In genomic region chr4:138766332-138766731, GRCh38 we compare ENCODE assay signal across 2 cellular contexts.
TF ChIP-seq lines count a peak whose summit lies in the region.

No MANE protein-coding gene starts in this region.

TF ChIP-seq in IMR-90, 13 proteins besides CTCF, POLR2A, EP300 and RAD21:
- TF ChIP-seq MXI1 (IDR thresholded peaks at IDR 0.05; ENCODE audit: borderline replicate concordance, low read depth, low read length) (no peak), FOS (IDR thresholded peaks at IDR 0.05; ENCODE audit: low read depth, low read length) (no peak), RFX5 (IDR thresholded peaks at IDR 0.05; ENCODE audit: low read depth, low read length) (no peak), CHD1 (IDR thresholded peaks at IDR 0.05; ENCODE audit: low read depth, low read length) (no peak), USF2 (IDR thresholded peaks at IDR 0.05; ENCODE audit: low read depth, low read length) (no peak), MAFK (IDR thresholded peaks at IDR 0.05; ENCODE audit: low read depth, low read length) (no peak), MAZ (IDR thresholded peaks at IDR 0.05; ENCODE audit: borderline replicate concordance, low read depth, low read length) (no peak), SMC3 (IDR thresholded peaks at IDR 0.05; ENCODE audit: low read depth, low read length) (no peak), ELK1 (IDR thresholded peaks at IDR 0.05; ENCODE audit: borderline replicate concordance, low read depth, low read length) (no peak), BHLHE40 (IDR thresholded peaks at IDR 0.05; ENCODE audit: low read depth, low read length) (no peak), RCOR1 (IDR thresholded peaks at IDR 0.05; ENCODE audit: insufficient replicate concordance, low read length) (no peak), CEBPB (IDR thresholded peaks at IDR 0.05; ENCODE audit: low read depth, low read length) (no peak), NFE2L2 (IDR thresholded peaks at IDR 0.05; ENCODE audit: low read depth, low read length) (no peak)

TF ChIP-seq in K562, 482 proteins besides CTCF, POLR2A, EP300 and RAD21:
- TF ChIP-seq NCOA4 (IDR thresholded peaks at IDR 0.05; ENCODE audit: partially characterized antibody), result no peak
- TF ChIP-seq MGA (IDR thresholded peaks at IDR 0.05), result peak; percentile 47
- TF ChIP-seq E2F6 (IDR thresholded peaks at IDR 0.05; ENCODE audit: borderline replicate concordance in 1 of 2, extremely low read depth in 1 of 2, insufficient read depth in 1 of 2, insufficient read length in 1 of 2, low read depth in 1 of 2, low read length in 1 of 2, poor library complexity in 1 of 2, severe bottlenecking in 1 of 2), result peak in 1 of 2 experiments; percentile 42
- TF ChIP-seq MAX (CRISPR knock-in tag; IDR thresholded peaks at IDR 0.05), result peak; percentile 58
- peak; percentile 61; the same call in 1 of the 2 replicates for TF ChIP-seq L3MBTL2 (IDR thresholded peaks at IDR 0.05)
TF ChIP-seq in K562: peak in this region for 4.
